1 cellular context compared by ENCODE assay signal in the genomic region with DNA sequence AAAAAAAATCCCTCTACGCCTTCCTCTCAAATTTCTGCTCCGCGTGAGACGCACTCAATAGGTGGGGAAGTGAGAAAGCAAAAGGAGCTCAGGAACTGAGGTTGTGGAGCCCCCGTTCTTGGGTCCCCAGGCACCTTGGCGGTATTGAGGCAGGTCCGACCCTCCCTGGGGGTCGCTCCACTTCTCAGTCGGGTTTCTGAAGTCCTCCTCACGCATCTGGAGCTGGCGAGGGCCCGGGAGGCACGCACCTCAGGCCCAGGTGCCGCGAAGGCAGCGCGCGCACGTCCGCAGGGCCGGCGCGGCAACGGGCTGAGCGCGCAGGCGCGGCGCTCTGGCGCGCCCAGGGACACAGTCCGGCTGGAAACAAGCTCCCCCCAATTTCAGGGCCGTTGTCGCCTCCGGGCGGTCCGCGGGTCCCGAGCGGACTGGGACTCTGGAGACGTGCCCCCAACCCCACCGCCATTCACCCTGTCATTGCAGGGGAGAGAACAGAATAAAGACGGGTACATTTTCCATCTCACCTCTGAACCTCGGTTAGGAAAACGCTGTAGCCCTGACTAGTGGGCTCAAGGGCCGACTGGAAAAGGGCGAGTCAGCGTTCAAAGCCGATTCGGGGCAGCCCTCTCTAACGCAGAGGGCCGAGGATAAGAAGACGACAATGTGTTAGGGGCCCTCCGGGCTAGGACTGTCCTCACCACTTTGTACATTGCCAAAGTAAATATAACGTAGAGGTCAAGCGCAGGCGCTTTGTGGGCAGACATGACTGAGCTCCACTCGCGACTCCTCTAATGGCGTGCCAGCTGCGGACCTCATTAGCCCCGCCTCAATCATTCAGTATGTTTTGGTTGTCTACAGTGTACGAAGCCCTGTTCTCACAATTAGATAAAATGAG.
TF ChIP-seq lines count a peak whose summit lies in the region.

A gene with protein sequence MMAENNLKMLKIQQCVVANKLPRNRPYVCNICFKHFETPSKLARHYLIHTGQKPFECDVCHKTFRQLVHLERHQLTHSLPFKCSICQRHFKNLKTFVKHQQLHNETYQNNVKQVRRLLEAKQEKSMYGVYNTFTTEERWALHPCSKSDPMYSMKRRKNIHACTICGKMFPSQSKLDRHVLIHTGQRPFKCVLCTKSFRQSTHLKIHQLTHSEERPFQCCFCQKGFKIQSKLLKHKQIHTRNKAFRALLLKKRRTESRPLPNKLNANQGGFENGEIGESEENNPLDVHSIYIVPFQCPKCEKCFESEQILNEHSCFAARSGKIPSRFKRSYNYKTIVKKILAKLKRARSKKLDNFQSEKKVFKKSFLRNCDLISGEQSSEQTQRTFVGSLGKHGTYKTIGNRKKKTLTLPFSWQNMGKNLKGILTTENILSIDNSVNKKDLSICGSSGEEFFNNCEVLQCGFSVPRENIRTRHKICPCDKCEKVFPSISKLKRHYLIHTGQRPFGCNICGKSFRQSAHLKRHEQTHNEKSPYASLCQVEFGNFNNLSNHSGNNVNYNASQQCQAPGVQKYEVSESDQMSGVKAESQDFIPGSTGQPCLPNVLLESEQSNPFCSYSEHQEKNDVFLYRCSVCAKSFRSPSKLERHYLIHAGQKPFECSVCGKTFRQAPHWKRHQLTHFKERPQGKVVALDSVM (minus strand): TSS at position 306 of the 892 bp plus-strand sequence. CDS start 4,853 bp downstream, outside the sequence.

TF ChIP-seq in HepG2, 621 proteins besides CTCF, POLR2A, EP300 and RAD21 (continued from another document and continues in another):
- TF ChIP-seq, protein P1, sequence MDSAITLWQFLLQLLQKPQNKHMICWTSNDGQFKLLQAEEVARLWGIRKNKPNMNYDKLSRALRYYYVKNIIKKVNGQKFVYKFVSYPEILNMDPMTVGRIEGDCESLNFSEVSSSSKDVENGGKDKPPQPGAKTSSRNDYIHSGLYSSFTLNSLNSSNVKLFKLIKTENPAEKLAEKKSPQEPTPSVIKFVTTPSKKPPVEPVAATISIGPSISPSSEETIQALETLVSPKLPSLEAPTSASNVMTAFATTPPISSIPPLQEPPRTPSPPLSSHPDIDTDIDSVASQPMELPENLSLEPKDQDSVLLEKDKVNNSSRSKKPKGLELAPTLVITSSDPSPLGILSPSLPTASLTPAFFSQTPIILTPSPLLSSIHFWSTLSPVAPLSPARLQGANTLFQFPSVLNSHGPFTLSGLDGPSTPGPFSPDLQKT (CRISPR knock-in tag; IDR thresholded peaks at IDR 0.05; ENCODE audit: borderline replicate concordance), result no peak
- TF ChIP-seq MEIS1 (CRISPR knock-in tag; IDR thresholded peaks at IDR 0.05; ENCODE audit: borderline replicate concordance), result peak; percentile 81; the same call in 1 of the 2 replicates
- TF ChIP-seq, protein P2, sequence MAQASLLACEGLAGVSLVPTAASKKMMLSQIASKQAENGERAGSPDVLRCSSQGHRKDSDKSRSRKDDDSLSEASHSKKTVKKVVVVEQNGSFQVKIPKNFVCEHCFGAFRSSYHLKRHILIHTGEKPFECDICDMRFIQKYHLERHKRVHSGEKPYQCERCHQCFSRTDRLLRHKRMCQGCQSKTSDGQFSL (CRISPR knock-in tag; IDR thresholded peaks at IDR 0.05), result peak; percentile 87
- TF ChIP-seq POLR2AphosphoS5 (IDR thresholded peaks at IDR 0.05; ENCODE audit: low read depth, low read length), result peak; percentile 72
- no peak for TF ChIP-seq ZNF383 (CRISPR knock-in tag; IDR thresholded peaks at IDR 0.05; ENCODE audit: borderline replicate concordance)
- peak; percentile 37; the same call in 1 of the 2 replicates for TF ChIP-seq ZKSCAN1 (IDR thresholded peaks at IDR 0.05; ENCODE audit: low read length)
- TF ChIP-seq ZNF564 (CRISPR knock-in tag; IDR thresholded peaks at IDR 0.05), result 0 out of 2 replicates have a peak, but pooled peaks have one; percentile 63
- TF ChIP-seq, protein P3, sequence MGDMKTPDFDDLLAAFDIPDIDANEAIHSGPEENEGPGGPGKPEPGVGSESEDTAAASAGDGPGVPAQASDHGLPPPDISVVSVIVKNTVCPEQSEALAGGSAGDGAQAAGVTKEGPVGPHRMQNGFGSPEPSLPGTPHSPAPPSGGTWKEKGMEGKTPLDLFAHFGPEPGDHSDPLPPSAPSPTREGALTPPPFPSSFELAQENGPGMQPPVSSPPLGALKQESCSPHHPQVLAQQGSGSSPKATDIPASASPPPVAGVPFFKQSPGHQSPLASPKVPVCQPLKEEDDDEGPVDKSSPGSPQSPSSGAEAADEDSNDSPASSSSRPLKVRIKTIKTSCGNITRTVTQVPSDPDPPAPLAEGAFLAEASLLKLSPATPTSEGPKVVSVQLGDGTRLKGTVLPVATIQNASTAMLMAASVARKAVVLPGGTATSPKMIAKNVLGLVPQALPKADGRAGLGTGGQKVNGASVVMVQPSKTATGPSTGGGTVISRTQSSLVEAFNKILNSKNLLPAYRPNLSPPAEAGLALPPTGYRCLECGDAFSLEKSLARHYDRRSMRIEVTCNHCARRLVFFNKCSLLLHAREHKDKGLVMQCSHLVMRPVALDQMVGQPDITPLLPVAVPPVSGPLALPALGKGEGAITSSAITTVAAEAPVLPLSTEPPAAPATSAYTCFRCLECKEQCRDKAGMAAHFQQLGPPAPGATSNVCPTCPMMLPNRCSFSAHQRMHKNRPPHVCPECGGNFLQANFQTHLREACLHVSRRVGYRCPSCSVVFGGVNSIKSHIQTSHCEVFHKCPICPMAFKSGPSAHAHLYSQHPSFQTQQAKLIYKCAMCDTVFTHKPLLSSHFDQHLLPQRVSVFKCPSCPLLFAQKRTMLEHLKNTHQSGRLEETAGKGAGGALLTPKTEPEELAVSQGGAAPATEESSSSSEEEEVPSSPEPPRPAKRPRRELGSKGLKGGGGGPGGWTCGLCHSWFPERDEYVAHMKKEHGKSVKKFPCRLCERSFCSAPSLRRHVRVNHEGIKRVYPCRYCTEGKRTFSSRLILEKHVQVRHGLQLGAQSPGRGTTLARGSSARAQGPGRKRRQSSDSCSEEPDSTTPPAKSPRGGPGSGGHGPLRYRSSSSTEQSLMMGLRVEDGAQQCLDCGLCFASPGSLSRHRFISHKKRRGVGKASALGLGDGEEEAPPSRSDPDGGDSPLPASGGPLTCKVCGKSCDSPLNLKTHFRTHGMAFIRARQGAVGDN (CRISPR knock-in tag; IDR thresholded peaks at IDR 0.05), result peak; percentile 94
- TF ChIP-seq, protein P4, sequence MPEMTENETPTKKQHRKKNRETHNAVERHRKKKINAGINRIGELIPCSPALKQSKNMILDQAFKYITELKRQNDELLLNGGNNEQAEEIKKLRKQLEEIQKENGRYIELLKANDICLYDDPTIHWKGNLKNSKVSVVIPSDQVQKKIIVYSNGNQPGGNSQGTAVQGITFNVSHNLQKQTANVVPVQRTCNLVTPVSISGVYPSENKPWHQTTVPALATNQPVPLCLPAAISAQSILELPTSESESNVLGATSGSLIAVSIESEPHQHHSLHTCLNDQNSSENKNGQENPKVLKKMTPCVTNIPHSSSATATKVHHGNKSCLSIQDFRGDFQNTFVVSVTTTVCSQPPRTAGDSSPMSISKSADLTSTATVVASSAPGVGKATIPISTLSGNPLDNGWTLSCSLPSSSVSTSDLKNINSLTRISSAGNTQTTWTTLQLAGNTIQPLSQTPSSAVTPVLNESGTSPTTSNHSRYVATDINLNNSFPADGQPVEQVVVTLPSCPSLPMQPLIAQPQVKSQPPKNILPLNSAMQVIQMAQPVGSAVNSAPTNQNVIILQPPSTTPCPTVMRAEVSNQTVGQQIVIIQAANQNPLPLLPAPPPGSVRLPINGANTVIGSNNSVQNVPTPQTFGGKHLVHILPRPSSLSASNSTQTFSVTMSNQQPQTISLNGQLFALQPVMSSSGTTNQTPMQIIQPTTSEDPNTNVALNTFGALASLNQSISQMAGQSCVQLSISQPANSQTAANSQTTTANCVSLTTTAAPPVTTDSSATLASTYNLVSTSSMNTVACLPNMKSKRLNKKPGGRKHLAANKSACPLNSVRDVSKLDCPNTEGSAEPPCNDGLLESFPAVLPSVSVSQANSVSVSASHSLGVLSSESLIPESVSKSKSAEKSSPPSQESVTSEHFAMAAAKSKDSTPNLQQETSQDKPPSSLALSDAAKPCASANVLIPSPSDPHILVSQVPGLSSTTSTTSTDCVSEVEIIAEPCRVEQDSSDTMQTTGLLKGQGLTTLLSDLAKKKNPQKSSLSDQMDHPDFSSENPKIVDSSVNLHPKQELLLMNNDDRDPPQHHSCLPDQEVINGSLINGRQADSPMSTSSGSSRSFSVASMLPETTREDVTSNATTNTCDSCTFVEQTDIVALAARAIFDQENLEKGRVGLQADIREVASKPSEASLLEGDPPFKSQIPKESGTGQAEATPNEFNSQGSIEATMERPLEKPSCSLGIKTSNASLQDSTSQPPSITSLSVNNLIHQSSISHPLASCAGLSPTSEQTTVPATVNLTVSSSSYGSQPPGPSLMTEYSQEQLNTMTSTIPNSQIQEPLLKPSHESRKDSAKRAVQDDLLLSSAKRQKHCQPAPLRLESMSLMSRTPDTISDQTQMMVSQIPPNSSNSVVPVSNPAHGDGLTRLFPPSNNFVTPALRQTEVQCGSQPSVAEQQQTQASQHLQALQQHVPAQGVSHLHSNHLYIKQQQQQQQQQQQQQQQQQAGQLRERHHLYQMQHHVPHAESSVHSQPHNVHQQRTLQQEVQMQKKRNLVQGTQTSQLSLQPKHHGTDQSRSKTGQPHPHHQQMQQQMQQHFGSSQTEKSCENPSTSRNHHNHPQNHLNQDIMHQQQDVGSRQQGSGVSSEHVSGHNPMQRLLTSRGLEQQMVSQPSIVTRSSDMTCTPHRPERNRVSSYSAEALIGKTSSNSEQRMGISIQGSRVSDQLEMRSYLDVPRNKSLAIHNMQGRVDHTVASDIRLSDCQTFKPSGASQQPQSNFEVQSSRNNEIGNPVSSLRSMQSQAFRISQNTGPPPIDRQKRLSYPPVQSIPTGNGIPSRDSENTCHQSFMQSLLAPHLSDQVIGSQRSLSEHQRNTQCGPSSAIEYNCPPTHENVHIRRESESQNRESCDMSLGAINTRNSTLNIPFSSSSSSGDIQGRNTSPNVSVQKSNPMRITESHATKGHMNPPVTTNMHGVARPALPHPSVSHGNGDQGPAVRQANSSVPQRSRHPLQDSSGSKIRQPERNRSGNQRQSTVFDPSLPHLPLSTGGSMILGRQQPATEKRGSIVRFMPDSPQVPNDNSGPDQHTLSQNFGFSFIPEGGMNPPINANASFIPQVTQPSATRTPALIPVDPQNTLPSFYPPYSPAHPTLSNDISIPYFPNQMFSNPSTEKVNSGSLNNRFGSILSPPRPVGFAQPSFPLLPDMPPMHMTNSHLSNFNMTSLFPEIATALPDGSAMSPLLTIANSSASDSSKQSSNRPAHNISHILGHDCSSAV (CRISPR knock-in tag; IDR thresholded peaks at IDR 0.05; ENCODE audit: borderline replicate concordance), result no peak
- no peak for TF ChIP-seq NFATC3 (CRISPR knock-in tag; IDR thresholded peaks at IDR 0.05)
- 0 out of 2 replicates have a peak, but pooled peaks have one; percentile 37 for TF ChIP-seq NR1H2 (CRISPR knock-in tag; IDR thresholded peaks at IDR 0.05; ENCODE audit: borderline replicate concordance, low read depth)
- no peak for TF ChIP-seq ZSCAN9 (CRISPR knock-in tag; IDR thresholded peaks at IDR 0.05; ENCODE audit: borderline replicate concordance)
- TF ChIP-seq, protein P5, sequence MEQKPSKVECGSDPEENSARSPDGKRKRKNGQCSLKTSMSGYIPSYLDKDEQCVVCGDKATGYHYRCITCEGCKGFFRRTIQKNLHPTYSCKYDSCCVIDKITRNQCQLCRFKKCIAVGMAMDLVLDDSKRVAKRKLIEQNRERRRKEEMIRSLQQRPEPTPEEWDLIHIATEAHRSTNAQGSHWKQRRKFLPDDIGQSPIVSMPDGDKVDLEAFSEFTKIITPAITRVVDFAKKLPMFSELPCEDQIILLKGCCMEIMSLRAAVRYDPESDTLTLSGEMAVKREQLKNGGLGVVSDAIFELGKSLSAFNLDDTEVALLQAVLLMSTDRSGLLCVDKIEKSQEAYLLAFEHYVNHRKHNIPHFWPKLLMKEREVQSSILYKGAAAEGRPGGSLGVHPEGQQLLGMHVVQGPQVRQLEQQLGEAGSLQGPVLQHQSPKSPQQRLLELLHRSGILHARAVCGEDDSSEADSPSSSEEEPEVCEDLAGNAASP (CRISPR knock-in tag; IDR thresholded peaks at IDR 0.05; ENCODE audit: borderline replicate concordance), result peak; percentile 28; the same call in 1 of the 2 replicates
- no peak for TF ChIP-seq RCOR2 (CRISPR knock-in tag; IDR thresholded peaks at IDR 0.05)
- TF ChIP-seq, protein P6, sequence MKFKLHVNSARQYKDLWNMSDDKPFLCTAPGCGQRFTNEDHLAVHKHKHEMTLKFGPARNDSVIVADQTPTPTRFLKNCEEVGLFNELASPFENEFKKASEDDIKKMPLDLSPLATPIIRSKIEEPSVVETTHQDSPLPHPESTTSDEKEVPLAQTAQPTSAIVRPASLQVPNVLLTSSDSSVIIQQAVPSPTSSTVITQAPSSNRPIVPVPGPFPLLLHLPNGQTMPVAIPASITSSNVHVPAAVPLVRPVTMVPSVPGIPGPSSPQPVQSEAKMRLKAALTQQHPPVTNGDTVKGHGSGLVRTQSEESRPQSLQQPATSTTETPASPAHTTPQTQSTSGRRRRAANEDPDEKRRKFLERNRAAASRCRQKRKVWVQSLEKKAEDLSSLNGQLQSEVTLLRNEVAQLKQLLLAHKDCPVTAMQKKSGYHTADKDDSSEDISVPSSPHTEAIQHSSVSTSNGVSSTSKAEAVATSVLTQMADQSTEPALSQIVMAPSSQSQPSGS (CRISPR knock-in tag; IDR thresholded peaks at IDR 0.05), result peak; percentile 54; the same call in 1 of the 2 replicates
- TF ChIP-seq, protein P7, sequence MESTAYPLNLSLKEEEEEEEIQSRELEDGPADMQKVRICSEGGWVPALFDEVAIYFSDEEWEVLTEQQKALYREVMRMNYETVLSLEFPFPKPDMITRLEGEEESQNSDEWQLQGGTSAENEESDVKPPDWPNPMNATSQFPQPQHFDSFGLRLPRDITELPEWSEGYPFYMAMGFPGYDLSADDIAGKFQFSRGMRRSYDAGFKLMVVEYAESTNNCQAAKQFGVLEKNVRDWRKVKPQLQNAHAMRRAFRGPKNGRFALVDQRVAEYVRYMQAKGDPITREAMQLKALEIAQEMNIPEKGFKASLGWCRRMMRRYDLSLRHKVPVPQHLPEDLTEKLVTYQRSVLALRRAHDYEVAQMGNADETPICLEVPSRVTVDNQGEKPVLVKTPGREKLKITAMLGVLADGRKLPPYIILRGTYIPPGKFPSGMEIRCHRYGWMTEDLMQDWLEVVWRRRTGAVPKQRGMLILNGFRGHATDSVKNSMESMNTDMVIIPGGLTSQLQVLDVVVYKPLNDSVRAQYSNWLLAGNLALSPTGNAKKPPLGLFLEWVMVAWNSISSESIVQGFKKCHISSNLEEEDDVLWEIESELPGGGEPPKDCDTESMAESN (CRISPR knock-in tag; conservative IDR thresholded peaks at IDR 0.05), result peak; percentile 89
- TF ChIP-seq HDAC2 (CRISPR knock-in tag; IDR thresholded peaks at IDR 0.05), result peak; percentile 55
- TF ChIP-seq ZFP90 (CRISPR knock-in tag; IDR thresholded peaks at IDR 0.05; ENCODE audit: borderline replicate concordance), result peak; percentile 87; the same call in 1 of the 2 replicates
- TF ChIP-seq, protein P8, sequence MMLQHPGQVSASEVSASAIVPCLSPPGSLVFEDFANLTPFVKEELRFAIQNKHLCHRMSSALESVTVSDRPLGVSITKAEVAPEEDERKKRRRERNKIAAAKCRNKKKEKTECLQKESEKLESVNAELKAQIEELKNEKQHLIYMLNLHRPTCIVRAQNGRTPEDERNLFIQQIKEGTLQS (CRISPR knock-in tag; IDR thresholded peaks at IDR 0.05), result no peak; the same call in 1 of the 2 replicates
- no peak for TF ChIP-seq JUN (CRISPR knock-in tag; IDR thresholded peaks at IDR 0.05)
- 0 out of 2 replicates have a peak, but pooled peaks have one; percentile 43 for TF ChIP-seq ZBTB7A (CRISPR knock-in tag; IDR thresholded peaks at IDR 0.05)
- TF ChIP-seq NRL (CRISPR knock-in tag; IDR thresholded peaks at IDR 0.05; ENCODE audit: borderline replicate concordance), result peak; percentile 62
- peak; percentile 89 for TF ChIP-seq XRCC5 (optimal IDR thresholded peaks at IDR 0.05; ENCODE audit: low read length)
- TF ChIP-seq ZNF343 (CRISPR knock-in tag; IDR thresholded peaks at IDR 0.05), result peak; percentile 56; the same call in 1 of the 2 replicates
- TF ChIP-seq NBN (conservative IDR thresholded peaks at IDR 0.05), result no peak
